22 cellular contexts compared by ENCODE assay signal in genomic region chr2:122238006-122238559, GRCh38.
DNase-seq lines count a peak whose midpoint lies in the region; ATAC-seq, FAIRE-seq and TF ChIP-seq lines count a peak whose summit lies in the region.
"Had no signal": no experiment of that assay in that cellular context is flagged by ENCODE, and none has a peak within 500 bp of the region (broad histone marks: within the 10 kb centered on the region; RNA-seq: fewer than 3 reads in every experiment).

No MANE protein-coding gene starts in this region.

- H3K36me3 Mint-ChIP-seq in stimulated activated naive B cell treated with anti-CD40 and anti-IgM and Interleukin-4, amounts not matched to agents 10 μg/mL and 1 μg/mL and 100 μg/mL, for 72 hours = no peaks in the 10 kb centered on the region
- H3K36me3 Mint-ChIP-seq: CD8-positive, alpha-beta T cell had no signal

- no peaks in the 10 kb centered on the region for H3K79me2 ChIP-seq in HepG2 (ENCODE audit: insufficient read depth, low read length)

- FAIRE-seq in HepG2 (lab: Jason Lieb, UNC) (no peak), GM12892 (lab: Jason Lieb, UNC) (no peak)
- FAIRE-seq: A549 had no signal

- no peak overlapping the region for H3K9ac ChIP-seq in HepG2 (ENCODE audit: insufficient read depth, low read depth, low read length)
- H3K9ac ChIP-seq: BLaER1 had no signal

- no peak for TF ChIP-seq POLR2A in HepG2 (IDR thresholded peaks at IDR 0.05; ENCODE audit: insufficient read depth in 1 of 2, low read depth in 2 of 2, low read length in 2 of 2)
- no peak for TF ChIP-seq POLR2A in right lobe of liver (IDR thresholded peaks at IDR 0.05)
- no peak for TF ChIP-seq POLR2A in GM18505 (IDR thresholded peaks at IDR 0.05; ENCODE audit: borderline replicate concordance, extremely low read depth, insufficient read depth, insufficient read length)
- no peak for TF ChIP-seq POLR2A in GM12892 (IDR thresholded peaks at IDR 0.05; ENCODE audit: low read depth, low read length)

- BruUV-seq in HepG2 (replicated peaks; lab: Mats Ljungman, UMichigan) = no TSS peak

- H3K4me2 ChIP-seq in HepG2 (ENCODE audit: low read depth, low read length) = no peak overlapping the region
- H3K4me2 ChIP-seq: A549, BLaER1, GM23338 had no signal

- intact Hi-C loops in HepG2 (cut with micrococcal nuclease; ENCODE audit: unreplicated experiment) = no loop called here
- intact Hi-C loops in right lobe of liver (cut with DNase I) = no loop called here

- H4K20me1 ChIP-seq in HepG2 (ENCODE audit: insufficient read depth, low read length) = no peaks in the 10 kb centered on the region
- H4K20me1 ChIP-seq: BLaER1 had no signal

- H3K4me3 ChIP-seq in HepG2 (replicated peaks in 1 of 3; ENCODE audit: insufficient read depth in 1 of 3, low read depth in 2 of 3, low read length in 3 of 3) (no peak overlapping the region), right lobe of liver (no peak overlapping the region)
- H3K4me3 ChIP-seq: A549, BLaER1, GM23338 had no signal

- no peak for ATAC-seq in HepG2
- no peak for ATAC-seq in right lobe of liver
- ATAC-seq in GM18505 (IDR thresholded peaks at IDR 0.05; ENCODE audit: unreplicated experiment) = no peak
- ATAC-seq in stimulated activated naive B cell treated with anti-CD40 and anti-IgM and Interleukin-4, amounts not matched to agents 10 μg/mL and 1 μg/mL and 100 μg/mL, for 72 hours (replicated peaks) = no peak
- ATAC-seq: A549; CD8-positive, alpha-beta T cell; GM23338 had no signal

- H3K4me3 Mint-ChIP-seq in stimulated activated naive B cell treated with anti-CD40 and anti-IgM and Interleukin-4, amounts not matched to agents 10 μg/mL and 1 μg/mL and 100 μg/mL, for 72 hours = no peak overlapping the region
- H3K4me3 Mint-ChIP-seq: CD8-positive, alpha-beta T cell; GM23338 had no signal

- H3K4me1 ChIP-seq in HepG2 (ENCODE audit: insufficient read depth, low read length) = no peaks in the 10 kb centered on the region
- H3K4me1 ChIP-seq in right lobe of liver = no peaks in the 10 kb centered on the region

- H3K27me3 Mint-ChIP-seq in stimulated activated naive B cell treated with anti-CD40 and anti-IgM and Interleukin-4, amounts not matched to agents 10 μg/mL and 1 μg/mL and 100 μg/mL, for 72 hours = no peaks in the 10 kb centered on the region

- H3K9me3 Mint-ChIP-seq in stimulated activated naive B cell treated with anti-CD40 and anti-IgM and Interleukin-4, amounts not matched to agents 10 μg/mL and 1 μg/mL and 100 μg/mL, for 72 hours = no peaks in the 10 kb centered on the region
- H3K9me3 Mint-ChIP-seq: CD8-positive, alpha-beta T cell; GM23338 had no signal

- H3K9me3 ChIP-seq in HepG2 (ENCODE audit: low read length) (no peaks in the 10 kb centered on the region), right lobe of liver (no peaks in the 10 kb centered on the region)
- H3K9me3 ChIP-seq: A549, BLaER1 had no signal

- H3K4me1 Mint-ChIP-seq in stimulated activated naive B cell treated with anti-CD40 and anti-IgM and Interleukin-4, amounts not matched to agents 10 μg/mL and 1 μg/mL and 100 μg/mL, for 72 hours = no peaks in the 10 kb centered on the region
- H3K4me1 Mint-ChIP-seq: GM23338 had no signal

- no peak for DNase-seq in HepG2 (ENCODE audit: low spot score)
- no peak for DNase-seq in right lobe of liver
- DNase-seq in NCI-H524 (lab: John Stamatoyannopoulos, UW) = peak; percentile 38 to 74
- peak; percentile 46 for DNase-seq in iPS-NIHi11 (ENCODE audit: low spot score)
- no peak for DNase-seq in amniotic stem cell (lab: John Stamatoyannopoulos, UW)
- DNase-seq in stimulated activated naive B cell treated with anti-CD40 and anti-IgM and Interleukin-4, amounts not matched to agents 10 μg/mL and 1 μg/mL and 100 μg/mL, for 72 hours = no peak
- no peak for DNase-seq in GM12892 (ENCODE audit: insufficient read length)
- DNase-seq: CD8-positive, alpha-beta T cell; DND-41; HCEC 1CT; IMR-90; Karpas-422; NCI-H1694; NCI-H345; OCI-M1; RPMI8226; SIG-M5 had no signal

- TF ChIP-seq EP300 in HepG2 (IDR thresholded peaks at IDR 0.05; ENCODE audit: low read depth in 2 of 2, low read length in 2 of 2) (no peak), HepG2 (CRISPR knock-in tag; IDR thresholded peaks at IDR 0.05; ENCODE audit: borderline replicate concordance) (no peak)

- 16% methylated on average over 10 of the region's 10 CpGs for WGBS in HepG2 (ENCODE audit: low lambda C conversion rate)
- 52% methylated on average over 6 of the region's 10 CpGs for WGBS in right lobe of liver (ENCODE audit: insufficient coverage, low coverage, low lambda C conversion rate, missing lambda C conversion rate)

- H3K27ac Mint-ChIP-seq in stimulated activated naive B cell treated with anti-CD40 and anti-IgM and Interleukin-4, amounts not matched to agents 10 μg/mL and 1 μg/mL and 100 μg/mL, for 72 hours = no peak overlapping the region
- H3K27ac Mint-ChIP-seq: CD8-positive, alpha-beta T cell; GM23338 had no signal

- H3K27ac ChIP-seq in HepG2 (ENCODE audit: extremely low read length, insufficient read depth, low read length) (no peak overlapping the region), right lobe of liver (no peak overlapping the region)
- H3K27ac ChIP-seq: A549, BLaER1, HL-60 had no signal

- no peaks in the 10 kb centered on the region for H3K36me3 ChIP-seq in HepG2 (replicated peaks in 1 of 2; ENCODE audit: control insufficient read depth in 1 of 2, insufficient read depth in 2 of 2, low read length in 2 of 2)
- H3K36me3 ChIP-seq in right lobe of liver = no peaks in the 10 kb centered on the region
- H3K36me3 ChIP-seq: BLaER1 had no signal

- TF ChIP-seq CTCF in HepG2 (CRISPR knock-in tag; IDR thresholded peaks at IDR 0.05) (no peak), right lobe of liver (IDR thresholded peaks at IDR 0.05) (no peak)

- CTCF ChIA-PET in HepG2 (lab: Yijun Ruan, JAX; ENCODE audit: low intra/inter-chr PET ratio, low total read pairs) = no interaction called here

- no peak for TF ChIP-seq RAD21 in HepG2 (CRISPR knock-in tag; IDR thresholded peaks at IDR 0.05)

- H3K27me3 ChIP-seq in HepG2 (ENCODE audit: control insufficient read depth in 1 of 2, insufficient read depth in 2 of 2, low read length in 2 of 2) (peaks cover 0 to 37% of the 10 kb centered on the region in 2 experiments; a peak in 2 of 5 replicates), right lobe of liver (no peaks in the 10 kb centered on the region)
- H3K27me3 ChIP-seq: BLaER1 had no signal

- POLR2A ChIA-PET in HepG2 (lab: Yijun Ruan, JAX) = no interaction called here

- no peak overlapping the region for H2AFZ ChIP-seq in HepG2 (ENCODE audit: low read length)
- H2AFZ ChIP-seq: GM23338 had no signal

- in situ Hi-C loops in HepG2 (cut with HindIII; ENCODE audit: extremely low pct_ligation_motif_present, low pct_unique_long_range_greater_than_20kb) = no loop called here

TF ChIP-seq in HepG2, 621 proteins besides CTCF, POLR2A, EP300 and RAD21:
- TF ChIP-seq SIX1 (CRISPR knock-in tag; IDR thresholded peaks at IDR 0.05; ENCODE audit: borderline replicate concordance) (no peak), MNT (IDR thresholded peaks at IDR 0.05) (0 out of 2 replicates have a peak, but pooled peaks have one; percentile 10), TMF1 (CRISPR knock-in tag; IDR thresholded peaks at IDR 0.05; ENCODE audit: low read depth) (no peak), TARDBP (CRISPR knock-in tag; IDR thresholded peaks at IDR 0.05) (no peak), KLF13 (CRISPR knock-in tag; IDR thresholded peaks at IDR 0.05) (no peak), KLF11 (CRISPR knock-in tag; IDR thresholded peaks at IDR 0.05) (no peak), ATF4 (CRISPR knock-in tag; IDR thresholded peaks at IDR 0.05) (no peak)
TF ChIP-seq in HepG2: peak in this region for 1.

Comparison
In these comparisons a context has a peak if more than half of its experiments do, and no peak if none do; other contexts are left out.
1. DNase-seq: peak in NCI-H524 (2 of 2) and iPS-NIHi11 (single experiment); none in HepG2 (single experiment), right lobe of liver (0 of 3), amniotic stem cell (single experiment), stimulated activated naive B cell treated with anti-CD40 and anti-IgM and Interleukin-4, amounts not matched to agents 10 μg/mL and 1 μg/mL and 100 μg/mL, for 72 hours (single experiment) and GM12892 (single experiment).